In the genomic region with DNA sequence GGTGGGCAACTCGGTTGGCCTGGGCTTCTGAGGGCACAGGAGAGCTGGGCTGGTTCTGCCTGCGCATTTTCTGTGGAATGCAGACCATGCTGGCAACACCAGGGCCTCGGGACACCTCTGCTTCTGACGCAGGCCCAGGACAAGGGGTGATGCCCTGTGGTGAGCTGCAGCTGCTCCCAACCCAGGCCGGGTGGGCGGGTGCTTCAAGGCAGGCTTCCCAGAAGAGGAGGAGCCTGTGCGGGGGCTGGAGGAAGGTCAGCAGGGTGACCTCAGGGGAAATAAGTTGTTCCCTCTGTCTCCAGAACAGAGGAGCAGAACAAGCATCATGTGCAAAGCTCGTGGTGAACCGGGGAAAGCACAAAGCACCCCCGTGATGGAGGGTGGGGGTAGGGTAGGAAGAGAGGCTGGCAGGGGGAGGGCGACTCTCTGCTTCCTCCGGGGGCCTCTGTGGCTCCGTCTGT, we compare ENCODE assay signal across 10 cellular contexts. TPM values are rescaled to one million over a fixed set of nuclear protein-coding genes. Genes with fewer than 3 reads are reported as not detected.
DNase-seq lines count a peak whose midpoint lies in the region; ATAC-seq and TF ChIP-seq lines count a peak whose summit lies in the region.
"Had no signal": no experiment of that assay in that cellular context is flagged by ENCODE, and none has a peak within 500 bp of the region (broad histone marks: within the 10 kb centered on the region; RNA-seq: fewer than 3 reads in every experiment).

No MANE protein-coding gene starts in this region.

- no peak overlapping the region for H3K4me3 Mint-ChIP-seq in T-helper 17 cell
- H3K4me3 Mint-ChIP-seq: nephron had no signal

- no peak overlapping the region for H3K9ac ChIP-seq in mesendoderm (ENCODE audit: low read length)

- no peak overlapping the region for H2BK15ac ChIP-seq in mesendoderm (replicated peaks; ENCODE audit: low read depth)

- no peak overlapping the region for H3K27ac ChIP-seq in mesendoderm (ENCODE audit: low read depth, low read length)
- H3K27ac ChIP-seq in upper lobe of left lung: peak overlapping the region in 1 of 4 donors; percentile 76
- H3K27ac ChIP-seq: 22Rv1 had no signal

- H3K4me1 Mint-ChIP-seq in T-helper 17 cell: peaks cover 3% of the 10 kb centered on the region

- H4K8ac ChIP-seq in mesendoderm (ENCODE audit: low read depth, low read length): no peak overlapping the region

- H3K79me1 ChIP-seq in mesendoderm (ENCODE audit: low read length): no peaks in the 10 kb centered on the region

- TF ChIP-seq CTCF in upper lobe of left lung (IDR thresholded peaks at IDR 0.05): no peak

- TF ChIP-seq EP300 in upper lobe of left lung (IDR thresholded peaks at IDR 0.05): peak in 1 of 4 donors; percentile 59

- no peak overlapping the region for H3K18ac ChIP-seq in mesendoderm (ENCODE audit: low read length)

- H3K9me3 ChIP-seq in upper lobe of left lung: peaks cover 0 to 9% (median 6%) of the 10 kb centered on the region in 4 donors
- H3K9me3 ChIP-seq in T-helper 17 cell (ENCODE audit: control insufficient read depth, low read length, poor library complexity, severe bottlenecking): peaks cover 2% of the 10 kb centered on the region

- no peak overlapping the region for H2AK5ac ChIP-seq in mesendoderm (ENCODE audit: low read length)

- peaks cover 12% of the 10 kb centered on the region for H3K27me3 Mint-ChIP-seq in T-helper 17 cell

- H3K79me2 ChIP-seq in mesendoderm (ENCODE audit: control insufficient read depth, insufficient read depth, low read length): no peaks in the 10 kb centered on the region

- H2BK120ac ChIP-seq in mesendoderm (ENCODE audit: low read depth, low read length): no peak overlapping the region

- DNase-seq in DMS 273 (lab: John Stamatoyannopoulos, UW; ENCODE audit: unreplicated experiment) (peak; percentile 38), DMS 273 treated with DMSO at 0.1 percent for 48 hours (lab: John Stamatoyannopoulos, UW) (no peak), fibroblast of peridontal ligament (ENCODE audit: extremely low read depth) (peak; percentile 76), mesendoderm (peak; percentile 27), upper lobe of left lung (peak; percentile 60 to 79), T-helper 17 cell (no peak), NCI-H2081 (lab: John Stamatoyannopoulos, UW) (no peak)
- DNase-seq in stimulated activated CD4-positive, alpha-beta T cell treated with anti-CD3 and anti-CD28 coated beads, Interleukin-2, amount 100 ng/mL, for 24 hours: no peak

- H3K4me2 ChIP-seq in mesendoderm (ENCODE audit: low read length): no peak overlapping the region

- H3K4ac ChIP-seq in mesendoderm (ENCODE audit: low read depth, low read length): no peak overlapping the region

- H3K36me3 ChIP-seq in mesendoderm (ENCODE audit: control insufficient read depth, insufficient read depth, low read length) (no peaks in the 10 kb centered on the region), upper lobe of left lung (no peaks in the 10 kb centered on the region)

- H2BK5ac ChIP-seq in mesendoderm (ENCODE audit: low read length): no peak overlapping the region

- peak in 1 of 4 donors; percentile 71 for TF ChIP-seq POLR2A in upper lobe of left lung (IDR thresholded peaks at IDR 0.05)

- H4K5ac ChIP-seq in mesendoderm (ENCODE audit: low read length): no peak overlapping the region

- no CpG with 5 or more reads among the region's 13 CpGs for WGBS in mesendoderm (ENCODE audit: extremely low coverage, insufficient coverage, low lambda C conversion rate)
- 40 to 54% methylated on average over 1 to 13 of the region's 13 CpGs for WGBS in upper lobe of left lung, 2 donors

- H3K27ac Mint-ChIP-seq in T-helper 17 cell: no peak overlapping the region
- H3K27ac Mint-ChIP-seq: nephron had no signal

- ATAC-seq in upper lobe of left lung (ENCODE audit: low FRiP score in 2 of 2): peak; percentile 5 to 87
- ATAC-seq in T-helper 17 cell: no peak

- H3K4me3 ChIP-seq in mesendoderm (ENCODE audit: low read length) (no peak overlapping the region), upper lobe of left lung (no peak overlapping the region)

- H3K36me3 Mint-ChIP-seq in T-helper 17 cell (ENCODE audit: low read depth): peaks cover 2% of the 10 kb centered on the region

- H3K4me1 ChIP-seq in mesendoderm (ENCODE audit: control insufficient read depth, low read depth, low read length): no peaks in the 10 kb centered on the region
- H3K4me1 ChIP-seq in upper lobe of left lung: peaks cover 0 to 10% (median 4%) of the 10 kb centered on the region in 4 donors

- H3K23ac ChIP-seq in mesendoderm (ENCODE audit: low read length): no peak overlapping the region

- H3K56ac ChIP-seq in mesendoderm (ENCODE audit: low read length): peak overlapping the region; percentile 47

- no peaks in the 10 kb centered on the region for H3K27me3 ChIP-seq in mesendoderm (ENCODE audit: insufficient read depth, low read length, poor library complexity)
- H3K27me3 ChIP-seq in upper lobe of left lung: no peaks in the 10 kb centered on the region

RNA-seq across cellular contexts. Expression of a gene that starts 11.0 kb away (rescaled TPM):
- polyA plus RNA-seq in mesendoderm (2013, experiment 1 of 2): 23.2 TPM
- 22.8 TPM for polyA plus RNA-seq in mesendoderm (2013, experiment 2 of 2)
- total RNA-seq in upper lobe of left lung (10 to 100 TPM; 48.0 to 94.3 (median 73.7) TPM), T-helper 17 cell (10 to 100 TPM; 13.7 to 16.4 TPM)

Comparison
In these comparisons a context has a peak if more than half of its experiments do, and no peak if none do; other contexts are left out.
1. DNase-seq: peak in DMS 273 (single experiment), fibroblast of peridontal ligament (single experiment), mesendoderm (single experiment) and upper lobe of left lung (2 of 2); none in DMS 273 treated with DMSO at 0.1 percent for 48 hours (single experiment), T-helper 17 cell (0 of 3), stimulated activated CD4-positive, alpha-beta T cell treated with anti-CD3 and anti-CD28 coated beads, Interleukin-2, amount 100 ng/mL, for 24 hours (0 of 2) and NCI-H2081 (0 of 2).